ENCODE assay signal across 8 cellular contexts in the genomic region with DNA sequence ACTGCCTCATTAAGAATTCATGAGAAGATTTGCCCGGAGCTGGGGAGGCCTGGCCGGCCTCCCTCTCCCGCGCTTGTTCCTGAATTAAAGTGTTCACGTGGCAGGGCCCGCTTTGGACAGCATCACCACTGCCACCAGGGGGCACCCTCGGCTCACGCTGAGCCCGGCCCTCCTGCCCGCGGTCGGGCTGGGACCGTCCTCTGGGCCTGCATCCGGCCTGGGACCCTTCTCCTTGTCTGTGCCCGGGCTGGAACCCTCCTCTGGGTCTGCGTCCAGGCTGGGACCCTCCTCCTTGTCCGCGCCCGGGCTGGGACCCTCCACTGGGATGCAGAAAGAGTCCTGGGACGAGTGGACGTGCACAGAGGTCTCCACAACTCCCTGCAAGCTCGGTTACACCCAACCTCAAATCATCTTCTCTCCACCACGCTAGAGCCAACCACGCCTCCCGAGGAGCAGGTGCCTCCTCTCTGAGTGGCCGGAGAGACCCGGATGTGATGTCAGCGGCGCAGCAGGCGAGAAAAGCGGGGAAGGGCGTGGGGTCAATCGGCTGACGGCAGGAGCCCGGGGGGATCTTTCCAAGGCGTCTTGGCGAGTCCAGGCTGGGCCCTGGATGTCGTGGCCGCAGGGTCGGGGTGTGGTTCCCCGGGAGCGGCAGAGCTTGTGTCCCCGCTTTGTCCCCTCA. TPM values are rescaled to one million over a fixed set of nuclear protein-coding genes. Genes with fewer than 3 reads are reported as not detected.
A peak's percentile ranks its signal among the peaks of the same experiment; 100 is the strongest.
DNase-seq lines count a peak whose midpoint lies in the region; TF ChIP-seq lines count a peak whose summit lies in the region.

No MANE protein-coding gene starts in this region.

- WGBS in hepatocyte (ENCODE audit: low lambda C conversion rate, missing lambda C conversion rate): 61% methylated on average over 43 of the region's 43 CpGs

- H3K9me3 ChIP-seq in SK-N-MC (ENCODE audit: low read depth, low read length) (no peaks in the 10 kb centered on the region), hepatocyte (ENCODE audit: low read depth) (no peaks in the 10 kb centered on the region)

- no peaks in the 10 kb centered on the region for H3K9me3 Mint-ChIP-seq in activated naive CD4-positive, alpha-beta T cell treated with anti-CD3 and anti-CD28 coated beads, Interleukin-2, amount 10 ng/mL, durations not matched to agents 7 days and 5 days

- H2AFZ ChIP-seq in hepatocyte: no peak overlapping the region

- H3K4me3 ChIP-seq in SK-N-MC (0 out of 2 replicates have a peak overlapping the region, but pooled peaks have one; percentile 19), hepatocyte (no peak overlapping the region)

- no peak overlapping the region for H3K4me3 Mint-ChIP-seq in activated naive CD4-positive, alpha-beta T cell treated with anti-CD3 and anti-CD28 coated beads, Interleukin-2, amount 10 ng/mL, durations not matched to agents 7 days and 5 days

- H3K4me1 ChIP-seq in hepatocyte (ENCODE audit: insufficient read depth): peaks cover 6% of the 10 kb centered on the region

- no peaks in the 10 kb centered on the region for H3K9me2 ChIP-seq in hepatocyte (replicated peaks; ENCODE audit: insufficient read depth)

- no peaks in the 10 kb centered on the region for H3K36me3 Mint-ChIP-seq in activated naive CD4-positive, alpha-beta T cell treated with anti-CD3 and anti-CD28 coated beads, Interleukin-2, amount 10 ng/mL, durations not matched to agents 7 days and 5 days

- H3K9ac ChIP-seq in SK-N-MC (ENCODE audit: insufficient read length): no peak overlapping the region

- TF ChIP-seq CTCF in hepatocyte (IDR thresholded peaks at IDR 0.05; ENCODE audit: poor library complexity): peak; percentile 95

- no peaks in the 10 kb centered on the region for H3K79me2 ChIP-seq in hepatocyte

- no peak overlapping the region for H3K27ac ChIP-seq in SK-N-MC
- peak overlapping the region; percentile 18 for H3K27ac ChIP-seq in hepatocyte

- peaks cover 3% of the 10 kb centered on the region for H3K4me1 Mint-ChIP-seq in activated naive CD4-positive, alpha-beta T cell treated with anti-CD3 and anti-CD28 coated beads, Interleukin-2, amount 10 ng/mL, durations not matched to agents 7 days and 5 days

- CTCF ChIA-PET in activated naive CD4-positive, alpha-beta T cell treated with anti-CD3 and anti-CD28 coated beads, Interleukin-2, amount 10 ng/mL, durations not matched to agents 7 days and 5 days (lab: Charles Lee): interaction anchor here (0.6 to 2.1 kb wide), 7 partner anchors 82 to 523 kb away, joined by 3 to 9 read pairs (median 6); no protein-coding TSS in a partner anchor

- H4K20me1 ChIP-seq in hepatocyte (ENCODE audit: insufficient read depth, poor library complexity, severe bottlenecking): no peaks in the 10 kb centered on the region

- H3K27me3 Mint-ChIP-seq in activated naive CD4-positive, alpha-beta T cell treated with anti-CD3 and anti-CD28 coated beads, Interleukin-2, amount 10 ng/mL, durations not matched to agents 7 days and 5 days: peaks cover 4% of the 10 kb centered on the region

- H3K27me3 ChIP-seq in hepatocyte: no peaks in the 10 kb centered on the region

- no peak overlapping the region for H3K27ac Mint-ChIP-seq in activated naive CD4-positive, alpha-beta T cell treated with anti-CD3 and anti-CD28 coated beads, Interleukin-2, amount 10 ng/mL, durations not matched to agents 7 days and 5 days

- H3K36me3 ChIP-seq in SK-N-MC (ENCODE audit: insufficient read depth, low read length) (no peaks in the 10 kb centered on the region), hepatocyte (replicated peaks; ENCODE audit: insufficient read depth, low read depth) (no peaks in the 10 kb centered on the region)

- peak; percentile 51 for DNase-seq in DMS53 treated with DMSO at 0.1 percent for 48 hours (lab: John Stamatoyannopoulos, UW; ENCODE audit: unreplicated experiment)
- peak; percentile 79 for DNase-seq in HK-2 (ENCODE audit: unreplicated experiment)
- no peak for DNase-seq in SK-N-MC (ENCODE audit: low read depth, low spot score)
- DNase-seq in activated naive CD4-positive, alpha-beta T cell treated with anti-CD3 and anti-CD28 coated beads, Interleukin-2, amount 10 ng/mL, durations not matched to agents 7 days and 5 days: peak; percentile 76
- peak; percentile 86 for DNase-seq in hepatocyte (ENCODE audit: low spot score)
- peak; percentile 34 to 64 for DNase-seq in stimulated activated CD4-positive, alpha-beta T cell treated with anti-CD3 and anti-CD28 coated beads, Interleukin-12 subunit alpha, Interleukin-12 subunit beta, amount 100 ng/mL, for 24 hours (ENCODE audit: low read depth in 2 of 2)
- no peak for DNase-seq in NCI-H1694 treated with DMSO at 0.1 percent for 48 hours (lab: John Stamatoyannopoulos, UW)
- no peak for DNase-seq in NCI-H187 treated with DMSO at 0.1 percent for 48 hours (lab: John Stamatoyannopoulos, UW)

- no peak overlapping the region for H3K4me2 ChIP-seq in hepatocyte

RNA-seq across cellular contexts. Expression of a gene that starts 50.9 kb away (rescaled TPM):
- 8.2 and 9.2 TPM in 2 replicates for total RNA-seq in hepatocyte
- polyA plus RNA-seq in hepatocyte: 7.4 and 8.8 TPM in 2 replicates

Comparison
In these comparisons a context has a peak if more than half of its experiments do, and no peak if none do; other contexts are left out.
1. DNase-seq: peak in DMS53 treated with DMSO at 0.1 percent for 48 hours (single experiment), HK-2 (single experiment), activated naive CD4-positive, alpha-beta T cell treated with anti-CD3 and anti-CD28 coated beads, Interleukin-2, amount 10 ng/mL, durations not matched to agents 7 days and 5 days (single experiment), hepatocyte (single experiment) and stimulated activated CD4-positive, alpha-beta T cell treated with anti-CD3 and anti-CD28 coated beads, Interleukin-12 subunit alpha, Interleukin-12 subunit beta, amount 100 ng/mL, for 24 hours (2 of 2); none in SK-N-MC (single experiment), NCI-H1694 treated with DMSO at 0.1 percent for 48 hours (single experiment) and NCI-H187 treated with DMSO at 0.1 percent for 48 hours (single experiment).